ENCODE assay signal across 1 cellular context in the genomic region with DNA sequence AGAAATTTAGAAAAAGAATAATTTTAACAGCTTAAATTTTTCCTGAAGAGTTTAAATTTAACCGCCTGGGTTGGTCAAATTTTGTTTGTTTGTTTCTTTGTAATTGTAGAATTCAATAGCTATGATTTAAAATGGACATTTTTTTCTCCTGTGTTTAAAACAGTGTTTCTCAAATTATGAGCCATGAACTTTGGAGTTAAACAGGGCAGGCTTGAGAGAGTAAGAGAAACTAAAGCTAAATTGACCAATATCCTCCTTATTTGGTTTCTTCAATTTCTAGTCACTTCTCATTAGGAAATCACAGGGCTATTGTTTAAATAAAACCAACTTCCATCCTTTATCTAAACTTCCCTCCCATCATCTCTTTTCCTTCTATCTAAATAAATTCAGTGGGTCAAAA.
A peak's percentile ranks its signal among the peaks of the same experiment; 100 is the strongest.
TF ChIP-seq lines count a peak whose summit lies in the region.

No MANE protein-coding gene starts in this region.

TF ChIP-seq in HepG2, 621 proteins besides CTCF, POLR2A, EP300 and RAD21 (continued from another document):
- TF ChIP-seq BRF2 (CRISPR knock-in tag; IDR thresholded peaks at IDR 0.05): no peak
- no peak for TF ChIP-seq GTF2F1 (IDR thresholded peaks at IDR 0.05; ENCODE audit: low read length)
- no peak for TF ChIP-seq ZNF713 (CRISPR knock-in tag; IDR thresholded peaks at IDR 0.05)
- no peak for TF ChIP-seq ZNF225 (CRISPR knock-in tag; IDR thresholded peaks at IDR 0.05)
- no peak for TF ChIP-seq JARID2 (CRISPR knock-in tag; IDR thresholded peaks at IDR 0.05; ENCODE audit: insufficient replicate concordance)
- TF ChIP-seq DPF2 (CRISPR knock-in tag; IDR thresholded peaks at IDR 0.05; ENCODE audit: borderline replicate concordance, low read depth): no peak
- TF ChIP-seq SNAPC2 (CRISPR knock-in tag; IDR thresholded peaks at IDR 0.05): no peak
- TF ChIP-seq ZMYM4 (CRISPR knock-in tag; IDR thresholded peaks at IDR 0.05): no peak
- no peak for TF ChIP-seq SMAD9 (CRISPR knock-in tag; IDR thresholded peaks at IDR 0.05)
- TF ChIP-seq ZNF878 (CRISPR knock-in tag; IDR thresholded peaks at IDR 0.05): no peak
- TF ChIP-seq RBFOX2 (IDR thresholded peaks at IDR 0.05; ENCODE audit: low read depth, low read length): peak; percentile 70
- TF ChIP-seq SMYD3 (CRISPR knock-in tag; IDR thresholded peaks at IDR 0.05): no peak
- no peak for TF ChIP-seq ZNF549 (CRISPR knock-in tag; IDR thresholded peaks at IDR 0.05)
- no peak for TF ChIP-seq ZNF703 (CRISPR knock-in tag; IDR thresholded peaks at IDR 0.05; ENCODE audit: borderline replicate concordance)
- no peak for TF ChIP-seq ZNF567 (CRISPR knock-in tag; IDR thresholded peaks at IDR 0.05; ENCODE audit: borderline replicate concordance)
- TF ChIP-seq ZNF709 (CRISPR knock-in tag; IDR thresholded peaks at IDR 0.05): no peak
- TF ChIP-seq, protein P1, sequence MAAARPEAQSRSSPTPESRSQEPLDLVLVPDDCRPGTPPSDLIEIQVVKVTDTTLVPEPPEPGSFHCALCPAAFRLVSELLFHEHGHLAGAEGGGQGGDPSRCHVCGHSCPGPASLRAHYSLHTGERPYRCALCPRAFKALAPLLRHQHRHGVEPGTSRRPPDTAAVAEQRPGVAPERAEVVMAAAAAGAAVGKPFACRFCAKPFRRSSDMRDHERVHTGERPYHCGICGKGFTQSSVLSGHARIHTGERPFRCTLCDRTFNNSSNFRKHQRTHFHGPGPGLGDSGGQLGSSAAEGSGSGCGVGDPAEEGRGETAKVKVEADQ (CRISPR knock-in tag; IDR thresholded peaks at IDR 0.05; ENCODE audit: borderline replicate concordance): no peak
- TF ChIP-seq ZBTB33 (CRISPR knock-in tag; IDR thresholded peaks at IDR 0.05): no peak
- TF ChIP-seq ARNT2 (CRISPR knock-in tag; IDR thresholded peaks at IDR 0.05; ENCODE audit: low read depth): 0 out of 2 replicates have a peak, but pooled peaks have one; percentile 17
- TF ChIP-seq PAF1 (CRISPR knock-in tag; IDR thresholded peaks at IDR 0.05): 0 out of 2 replicates have a peak, but pooled peaks have one; percentile 8
- no peak for TF ChIP-seq ZNF468 (CRISPR knock-in tag; IDR thresholded peaks at IDR 0.05)
- TF ChIP-seq ATAD3A (CRISPR knock-in tag; IDR thresholded peaks at IDR 0.05): no peak
- TF ChIP-seq EHMT2 (IDR thresholded peaks at IDR 0.05; ENCODE audit: borderline replicate concordance, low read depth, low read length): no peak
- no peak for TF ChIP-seq ZNF414 (CRISPR knock-in tag; IDR thresholded peaks at IDR 0.05)
- TF ChIP-seq FOXJ3 (CRISPR knock-in tag; IDR thresholded peaks at IDR 0.05; ENCODE audit: borderline replicate concordance): no peak
- no peak for TF ChIP-seq HNRNPUL1 (IDR thresholded peaks at IDR 0.05; ENCODE audit: low read depth, low read length)
- no peak for TF ChIP-seq ZNF607 (CRISPR knock-in tag; IDR thresholded peaks at IDR 0.05; ENCODE audit: borderline replicate concordance)
- TF ChIP-seq MAFG (CRISPR knock-in tag; IDR thresholded peaks at IDR 0.05): no peak
- 0 out of 2 replicates have a peak, but pooled peaks have one; percentile 11 for TF ChIP-seq HNF4A (CRISPR knock-in tag; IDR thresholded peaks at IDR 0.05)
- no peak for TF ChIP-seq POLR2AphosphoS2 (IDR thresholded peaks at IDR 0.05; ENCODE audit: low read depth, low read length)
- no peak for TF ChIP-seq ZBTB39 (CRISPR knock-in tag; IDR thresholded peaks at IDR 0.05)
- no peak for TF ChIP-seq HNF1B (CRISPR knock-in tag; IDR thresholded peaks at IDR 0.05)
TF ChIP-seq in HepG2: peak in this region for 9.
